In genomic region chr11:2644844-2645778, GRCh38 we compare ENCODE assay signal across 19 cellular contexts.
"Had no signal": no experiment of that assay in that cellular context is flagged by ENCODE, and none has a peak within 500 bp of the region (broad histone marks: within the 10 kb centered on the region; RNA-seq: fewer than 3 reads in every experiment).

No MANE protein-coding gene starts in this region.

- H3K27me3 Mint-ChIP-seq: naive thymus-derived CD8-positive, alpha-beta T cell had no signal

- H3K4me3 ChIP-seq: coronary artery, hepatocyte, mucosa of descending colon, sigmoid colon, suprapubic skin, tibial artery, upper lobe of right lung, vagina had no signal

- ATAC-seq: mucosa of descending colon; naive thymus-derived CD8-positive, alpha-beta T cell; upper lobe of right lung had no signal

- H3K4me1 ChIP-seq: sigmoid colon, suprapubic skin, tibial artery, upper lobe of right lung, vagina had no signal

- H3K27me3 ChIP-seq: hepatocyte, neutrophil, sigmoid colon, suprapubic skin, tibial artery, upper lobe of right lung, vagina had no signal

- H3K36me3 ChIP-seq: neutrophil, sigmoid colon, suprapubic skin, upper lobe of right lung, vagina had no signal

- DNase-seq: effector CD4-positive, alpha-beta T cell; foreskin melanocyte; head of caudate nucleus; kidney glomerular epithelial cell; mammary epithelial cell; mucosa of descending colon; naive thymus-derived CD8-positive, alpha-beta T cell; sigmoid colon; small intestine; stimulated activated CD4-positive, alpha-beta T cell treated with anti-CD3 and anti-CD28 coated beads, Interleukin-12 subunit alpha, Interleukin-12 subunit beta, amount 100 ng/mL, for 4 hours; stimulated activated naive CD4-positive, alpha-beta T cell; tibial artery; upper lobe of right lung had no signal

- H3K27ac ChIP-seq: coronary artery, hepatocyte, neutrophil, sigmoid colon, suprapubic skin, tibial artery, upper lobe of right lung, vagina had no signal

- FAIRE-seq: islet of Langerhans, small intestine had no signal
